In genomic region chr3:172832983-172833382, GRCh38 we compare ENCODE assay signal across 18 cellular contexts.
"Had no signal": no experiment of that assay in that cellular context is flagged by ENCODE, and none has a peak within 500 bp of the region (broad histone marks: within the 10 kb centered on the region; RNA-seq: fewer than 3 reads in every experiment).

No MANE protein-coding gene starts in this region.

- H3K4me3 ChIP-seq: SJCRH30 had no signal

- H3K9me3 ChIP-seq: SJCRH30 had no signal

- H3K36me3 ChIP-seq: SJCRH30 had no signal

- DNase-seq: KBM-7, NCI-H1092, NCI-H1105 treated with DMSO at 0.1 percent for 48 hours, NCI-H1417 treated with DMSO at 0.1 percent for 48 hours, NCI-H146, NCI-H1694 treated with DMSO at 0.1 percent for 48 hours, NCI-H1930, NCI-H2081, NCI-H2107, NCI-H2227 treated with DMSO at 0.1 percent for 48 hours, NCI-H524, NCI-H526 treated with DMSO at 0.1 percent for 48 hours, NCI-H748 treated with DMSO at 0.1 percent for 48 hours, PC-3, SHP77 treated with DMSO at 0.1 percent for 48 hours, SJCRH30 had no signal

- H3K27me3 ChIP-seq: SJCRH30 had no signal

- H3K27ac ChIP-seq: HL-60, SJCRH30 had no signal

- FAIRE-seq: HTR-8/SVneo had no signal

- H3K4me1 ChIP-seq: SJCRH30 had no signal
